In the genomic region with DNA sequence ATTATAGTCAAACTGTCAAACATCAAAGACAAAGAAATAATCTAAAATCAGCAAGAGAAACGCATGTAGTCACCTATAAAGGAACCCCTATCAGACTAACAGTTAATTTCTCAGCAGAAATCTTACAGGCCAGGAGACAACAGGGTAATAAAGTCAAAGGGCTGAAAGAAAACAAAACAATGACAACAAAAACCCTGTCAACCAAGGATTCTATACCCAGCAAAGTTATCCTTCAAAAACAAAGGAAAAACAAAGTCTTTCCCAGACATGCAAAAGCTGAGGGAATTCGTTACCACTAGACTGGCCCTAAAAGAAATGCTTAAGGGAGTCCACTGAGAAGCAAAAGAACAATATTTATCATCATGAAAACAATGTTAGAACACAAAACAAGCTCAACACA, we compare ENCODE assay signal across 16 cellular contexts.
DNase-seq lines count a peak whose midpoint lies in the region; ATAC-seq lines count a peak whose summit lies in the region.
"Had no signal": no experiment of that assay in that cellular context is flagged by ENCODE, and none has a peak within 500 bp of the region (broad histone marks: within the 10 kb centered on the region; RNA-seq: fewer than 3 reads in every experiment).

No MANE protein-coding gene starts in this region.

- H3K27me3 Mint-ChIP-seq in T-helper 1 cell treated with Interleukin-12 subunit alpha and Interleukin-12 subunit beta and Interleukin-4 antibody, amounts not matched to agents 30 μg/mL and 1 μg/mL, for 36 hours (ENCODE audit: low read depth), result no peaks in the 10 kb centered on the region
- H3K27me3 Mint-ChIP-seq in central memory CD8-positive, alpha-beta T cell, result no peaks in the 10 kb centered on the region
- H3K27me3 Mint-ChIP-seq: CD4-positive, alpha-beta memory T cell; IgD-negative memory B cell had no signal

- no peak for ATAC-seq in central memory CD8-positive, alpha-beta T cell (replicated peaks; ENCODE audit: extremely low read depth, poor library complexity, severe bottlenecking)
- ATAC-seq: A549 had no signal

- peak overlapping the region; percentile 4 for H3K27ac Mint-ChIP-seq in T-helper 1 cell treated with Interleukin-12 subunit alpha and Interleukin-12 subunit beta and Interleukin-4 antibody, amounts not matched to agents 30 μg/mL and 1 μg/mL, for 36 hours
- H3K27ac Mint-ChIP-seq in central memory CD8-positive, alpha-beta T cell (ENCODE audit: low read depth), result peak overlapping the region; percentile 29
- H3K27ac Mint-ChIP-seq: H9 had no signal

- no peak for DNase-seq in T-helper 1 cell
- peak; percentile 44 for DNase-seq in OCI-M1 (lab: John Stamatoyannopoulos, UW)
- no peak for DNase-seq in central memory CD8-positive, alpha-beta T cell (ENCODE audit: low spot score in 2 of 2)
- no peak for DNase-seq in KG1 (lab: John Stamatoyannopoulos, UW)
- DNase-seq in NCI-H82 treated with DMSO at 0.1 percent for 48 hours (lab: John Stamatoyannopoulos, UW; ENCODE audit: unreplicated experiment), result no peak
- no peak for DNase-seq in OCI-M2 (lab: John Stamatoyannopoulos, UW; ENCODE audit: unreplicated experiment)
- DNase-seq: AML-193; CD4-positive, alpha-beta memory T cell; DMS153; DMS79; GDM1; H9 had no signal

- H3K4me3 Mint-ChIP-seq in T-helper 1 cell treated with Interleukin-12 subunit alpha and Interleukin-12 subunit beta and Interleukin-4 antibody, amounts not matched to agents 30 μg/mL and 1 μg/mL, for 36 hours, result no peak overlapping the region
- H3K4me3 Mint-ChIP-seq in central memory CD8-positive, alpha-beta T cell, result no peak overlapping the region
- H3K4me3 Mint-ChIP-seq: CD14-positive monocyte, H9 had no signal

- H3K36me3 Mint-ChIP-seq in T-helper 1 cell treated with Interleukin-12 subunit alpha and Interleukin-12 subunit beta and Interleukin-4 antibody, amounts not matched to agents 30 μg/mL and 1 μg/mL, for 36 hours (ENCODE audit: low read depth), result peaks cover 52% of the 10 kb centered on the region
- H3K36me3 Mint-ChIP-seq in central memory CD8-positive, alpha-beta T cell (ENCODE audit: insufficient read depth), result peaks cover 13% of the 10 kb centered on the region

- peaks cover 45% of the 10 kb centered on the region for H3K9me3 Mint-ChIP-seq in T-helper 1 cell treated with Interleukin-12 subunit alpha and Interleukin-12 subunit beta and Interleukin-4 antibody, amounts not matched to agents 30 μg/mL and 1 μg/mL, for 36 hours
- H3K9me3 Mint-ChIP-seq in central memory CD8-positive, alpha-beta T cell, result peaks cover 12% of the 10 kb centered on the region

- peaks cover 34% of the 10 kb centered on the region for H3K4me1 Mint-ChIP-seq in T-helper 1 cell treated with Interleukin-12 subunit alpha and Interleukin-12 subunit beta and Interleukin-4 antibody, amounts not matched to agents 30 μg/mL and 1 μg/mL, for 36 hours (ENCODE audit: low read depth)
- peaks cover 39% of the 10 kb centered on the region for H3K4me1 Mint-ChIP-seq in central memory CD8-positive, alpha-beta T cell
